In the genomic region with DNA sequence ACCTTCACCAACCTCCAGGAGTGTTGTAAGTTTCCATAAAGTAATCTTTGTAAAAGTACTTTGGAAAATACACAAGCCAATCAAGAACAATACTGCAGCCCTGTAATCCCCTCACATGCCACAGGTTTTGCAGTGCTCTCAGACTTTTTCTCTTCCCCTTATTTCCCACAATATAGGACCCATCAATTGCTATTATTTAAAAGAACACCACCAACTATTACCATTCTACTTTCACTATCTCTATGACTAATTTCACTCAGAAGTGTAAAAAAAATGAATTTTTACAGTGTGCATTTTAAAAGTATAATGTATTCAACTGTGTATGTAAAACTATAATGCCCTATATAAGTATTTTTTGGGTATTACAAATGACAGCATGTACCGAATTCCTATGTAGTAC, we compare ENCODE assay signal across 8 cellular contexts. TPM values are rescaled to one million over a fixed set of nuclear protein-coding genes. Genes with fewer than 3 reads are reported as not detected.
DNase-seq lines count a peak whose midpoint lies in the region; ATAC-seq, FAIRE-seq and TF ChIP-seq lines count a peak whose summit lies in the region.

No MANE protein-coding gene starts in this region.

- H3K27me3 ChIP-seq in CD4-positive, alpha-beta memory T cell (ENCODE audit: insufficient read depth, low read length) = no peaks in the 10 kb centered on the region
- H3K27me3 ChIP-seq in astrocyte (ENCODE audit: insufficient read depth, low read length) = no peaks in the 10 kb centered on the region

- H3K36me3 ChIP-seq in CD4-positive, alpha-beta memory T cell (ENCODE audit: insufficient read depth, low read length) = no peaks in the 10 kb centered on the region
- no peaks in the 10 kb centered on the region for H3K36me3 ChIP-seq in astrocyte (ENCODE audit: insufficient read depth, low read length)

- DNase-seq in CD4-positive, alpha-beta memory T cell = no peak
- DNase-seq in HFFc6 (no peak), astrocyte (ENCODE audit: low read depth) (no peak), nephron progenitor cell (no peak), NCI-H1048 (lab: John Stamatoyannopoulos, UW) (no peak), amniotic stem cell (lab: John Stamatoyannopoulos, UW) (no peak), GM10248 (ENCODE audit: extremely low spot score) (no peak)

- peaks cover 31 to 64% (median 47%) of the 10 kb centered on the region in 4 donors for H3K4me1 Mint-ChIP-seq in CD4-positive, alpha-beta memory T cell
- peaks cover 34% of the 10 kb centered on the region for H3K4me1 Mint-ChIP-seq in HFFc6 (ENCODE audit: low read depth)
- peaks cover 25% of the 10 kb centered on the region for H3K4me1 Mint-ChIP-seq in astrocyte (ENCODE audit: low read depth, unreplicated experiment)
- peaks cover 52% of the 10 kb centered on the region for H3K4me1 Mint-ChIP-seq in nephron progenitor cell

- peaks cover 0 to 18% (median 5%) of the 10 kb centered on the region in 8 donors for H3K9me3 Mint-ChIP-seq in CD4-positive, alpha-beta memory T cell
- H3K9me3 Mint-ChIP-seq in HFFc6 (no peaks in the 10 kb centered on the region), astrocyte (ENCODE audit: unreplicated experiment) (peaks cover 6% of the 10 kb centered on the region), nephron progenitor cell (peaks cover 34% of the 10 kb centered on the region)

- H2AFZ ChIP-seq in astrocyte (ENCODE audit: low read depth, low read length) = no peak overlapping the region

- no peaks in the 10 kb centered on the region for H3K9me3 ChIP-seq in CD4-positive, alpha-beta memory T cell (ENCODE audit: control insufficient read depth in 1 of 2, low read length in 2 of 2)
- no peaks in the 10 kb centered on the region for H3K9me3 ChIP-seq in astrocyte (ENCODE audit: insufficient read depth, low read depth, low read length)

- CTCF ChIA-PET in CD4-positive, alpha-beta memory T cell (lab: Charles Lee; ENCODE audit: partially characterized antibody) = interaction anchor here (1.2 to 2.3 kb wide), 4 partner anchors 14 to 94 kb away, joined by 3 to 15 read pairs (median 4); no protein-coding TSS in a partner anchor
- CTCF ChIA-PET in GM10248 (lab: Yijun Ruan, JAX) = interaction anchor here (1.1 to 1.6 kb wide), 3 partner anchors 10 to 20 kb away, joined by 3 to 6 read pairs (median 3); no protein-coding TSS in a partner anchor

- H3K4me3 Mint-ChIP-seq in CD4-positive, alpha-beta memory T cell = peak overlapping the region; percentile 91 to 99 (median 97)
- 0 out of 2 replicates have a peak overlapping the region, but pooled peaks have one; percentile 85 for H3K4me3 Mint-ChIP-seq in HFFc6
- peak overlapping the region; percentile 89 for H3K4me3 Mint-ChIP-seq in astrocyte (ENCODE audit: unreplicated experiment)
- peak overlapping the region; percentile 90 for H3K4me3 Mint-ChIP-seq in nephron progenitor cell

- no peak overlapping the region for H3K9ac ChIP-seq in astrocyte (ENCODE audit: low read length)

- TF ChIP-seq CTCF in HFFc6 (IDR thresholded peaks at IDR 0.05) (no peak), astrocyte (IDR thresholded peaks at IDR 0.05; ENCODE audit: insufficient read depth, low read depth, low read length) (no peak), nephron progenitor cell (IDR thresholded peaks at IDR 0.05) (no peak), GM10248 (IDR thresholded peaks at IDR 0.05; ENCODE audit: control extremely low read depth, extremely low read depth, low read depth, missing control alignments) (no peak)

- peak overlapping the region; percentile 88 to 97 (median 94) for H3K27ac Mint-ChIP-seq in CD4-positive, alpha-beta memory T cell
- H3K27ac Mint-ChIP-seq in HFFc6 (no peak overlapping the region), astrocyte (ENCODE audit: unreplicated experiment) (no peak overlapping the region), nephron progenitor cell (no peak overlapping the region)

- H3K79me2 ChIP-seq in astrocyte (ENCODE audit: insufficient read depth, low read length) = no peaks in the 10 kb centered on the region

- H4K20me1 ChIP-seq in astrocyte (ENCODE audit: insufficient read depth, low read length) = no peaks in the 10 kb centered on the region

- no peak for FAIRE-seq in astrocyte (lab: Jason Lieb, UNC)

- H3K4me1 ChIP-seq in CD4-positive, alpha-beta memory T cell (ENCODE audit: insufficient read depth, low read length) = peaks cover 27% of the 10 kb centered on the region
- H3K4me1 ChIP-seq in astrocyte (ENCODE audit: insufficient read depth, low read length) = peaks cover 32% of the 10 kb centered on the region

- POLR2A ChIA-PET in CD4-positive, alpha-beta memory T cell (lab: Charles Lee; ENCODE audit: partially characterized antibody) = interaction anchor here (0.8 to 5.7 kb wide), 5 partner anchors 14 to 51 kb away, joined by 3 to 81 read pairs (median 5); no protein-coding TSS in a partner anchor
- POLR2A ChIA-PET in GM10248 (lab: Yijun Ruan, JAX) = interaction anchor here (0.6 kb wide), 1 partner anchor 12 kb away, joined by 3 read pairs; no protein-coding TSS in a partner anchor

- H3K36me3 Mint-ChIP-seq in CD4-positive, alpha-beta memory T cell = peaks cover 19 to 24% of the 10 kb centered on the region in 2 donors
- no peaks in the 10 kb centered on the region for H3K36me3 Mint-ChIP-seq in HFFc6 (ENCODE audit: low read depth)
- no peaks in the 10 kb centered on the region for H3K36me3 Mint-ChIP-seq in astrocyte (ENCODE audit: low read depth, unreplicated experiment)
- H3K36me3 Mint-ChIP-seq in nephron progenitor cell (ENCODE audit: low read depth) = peaks cover 22% of the 10 kb centered on the region

- H3K4me2 ChIP-seq in astrocyte (ENCODE audit: low read length) = peak overlapping the region; percentile 53

- H3K27ac ChIP-seq in CD4-positive, alpha-beta memory T cell (ENCODE audit: low read depth, low read length) = peak overlapping the region; percentile 66
- no peak overlapping the region for H3K27ac ChIP-seq in astrocyte (ENCODE audit: low read depth, low read length)

- peak overlapping the region; percentile 62 to 90 for H3K4me3 ChIP-seq in CD4-positive, alpha-beta memory T cell (ENCODE audit: low read length in 2 of 2)
- no peak overlapping the region for H3K4me3 ChIP-seq in astrocyte (ENCODE audit: insufficient read depth, low read depth, low read length)

- no peak for ATAC-seq in HG02678 (IDR thresholded peaks at IDR 0.05; ENCODE audit: unreplicated experiment)

- no peaks in the 10 kb centered on the region for H3K27me3 Mint-ChIP-seq in CD4-positive, alpha-beta memory T cell
- H3K27me3 Mint-ChIP-seq in HFFc6 (ENCODE audit: insufficient read depth) (peaks cover 10% of the 10 kb centered on the region), astrocyte (ENCODE audit: low read depth, unreplicated experiment) (no peaks in the 10 kb centered on the region), nephron progenitor cell (ENCODE audit: low read depth, poor library complexity) (peaks cover 24% of the 10 kb centered on the region)

- intact Hi-C loops in CD4-positive, alpha-beta memory T cell (cut with micrococcal nuclease) = no loop called here

RNA-seq across cellular contexts. Expression of a gene that starts 1.7 kb away (rescaled TPM):
- total RNA-seq in CD4-positive, alpha-beta memory T cell = 10 to 100 TPM; 25.8 to 33.5 TPM
- 1 to 10 TPM; 4.3 to 9.6 TPM for polyA plus RNA-seq in CD4-positive, alpha-beta memory T cell
- under 1 TPM; 0.03 to 0.28 (median 0.11) TPM for total RNA-seq in HFFc6 (2021; fragmentation: NEBNext Ultra II Directional; extraction: Animal tissue kit (Norgen Biotek cat#: 25700))
- 2.9 TPM in 2 replicates for total RNA-seq in astrocyte

Comparison
In these comparisons a context has a peak if more than half of its experiments do, and no peak if none do; other contexts are left out.
1. H3K27ac Mint-ChIP-seq: peak in CD4-positive, alpha-beta memory T cell (7 of 7); none in HFFc6 (single experiment), astrocyte (single experiment) and nephron progenitor cell (single experiment).
2. Peak in every context shown above with its lines, with median percentiles within 50 percentile points of each other: H3K4me3 Mint-ChIP-seq.